ENCODE assay signal across 31 cellular contexts in genomic region chr12:108995370-108995992, GRCh38. TPM values are rescaled to one million over a fixed set of nuclear protein-coding genes. Genes with fewer than 3 reads are reported as not detected.
"Had no signal": no experiment of that assay in that cellular context is flagged by ENCODE, and none has a peak within 500 bp of the region (broad histone marks: within the 10 kb centered on the region; RNA-seq: fewer than 3 reads in every experiment).

No MANE protein-coding gene starts in this region.

- H3K27ac ChIP-seq: adrenal gland, hepatocyte, lower lobe of right lung, ovary, prostate gland, transverse colon had no signal

- H3K4me1 ChIP-seq: adrenal gland, lower lobe of right lung, prostate gland, transverse colon had no signal

- FAIRE-seq: astrocyte, colon, TTC549, urothelium cell line had no signal

- DNase-seq: activated B cell treated with CpG ODN at 0.5 μM for 24 hours; activated CD4-positive, alpha-beta T cell treated with anti-CD3 and anti-CD28 coated beads for 36 hours; activated CD4-positive, alpha-beta T cell treated with anti-CD3 and anti-CD28 coated beads, Interleukin-2, amount 50 U/mL, for 48 hours; activated CD8-positive, alpha-beta memory T cell treated with anti-CD3 and anti-CD28 coated beads, Interleukin-2, amount 50 U/mL, for 48 hours; activated naive CD4-positive, alpha-beta T cell; activated T-cell treated with anti-CD3 and anti-CD28 coated beads, Interleukin-2, amount 50 U/mL, for 4 hours; adrenal gland; effector memory CD4-positive, alpha-beta T cell; foreskin melanocyte; immature natural killer cell; lower lobe of right lung; naive thymus-derived CD4-positive, alpha-beta T cell; ovary; stimulated activated CD4-positive, alpha-beta T cell treated with anti-CD3 and anti-CD28 coated beads, Interleukin-2, amount 100 ng/mL, for 48 hours; stimulated activated CD8-positive, alpha-beta memory T cell treated with anti-CD3 and anti-CD28 coated beads, Interleukin-4, amount 100 ng/mL, for 48 hours; stimulated activated naive B cell treated with anti-CD40 and anti-IgM and Interleukin-4, amounts not matched to agents 10 μg/mL and 1 μg/mL and 100 μg/mL, for 72 hours; transverse colon had no signal

- H3K9me3 ChIP-seq: adrenal gland, lower lobe of right lung, ovary, prostate gland, transverse colon had no signal

- H3K4me1 Mint-ChIP-seq: activated B cell treated with CpG ODN at 0.5 μM for 24 hours; activated CD4-positive, alpha-beta T cell treated with anti-CD3 and anti-CD28 coated beads for 36 hours; central memory CD8-positive, alpha-beta T cell; immature natural killer cell; stimulated activated naive B cell treated with anti-CD40 and anti-IgM and Interleukin-4, amounts not matched to agents 10 μg/mL and 1 μg/mL and 100 μg/mL, for 72 hours had no signal

- H3K27me3 ChIP-seq: adrenal gland, hepatocyte, ovary had no signal

- H3K36me3 ChIP-seq: adrenal gland, lower lobe of right lung, ovary, prostate gland, transverse colon had no signal

- ATAC-seq: activated CD4-positive, alpha-beta T cell treated with anti-CD3 and anti-CD28 coated beads for 36 hours; activated T-cell treated with anti-CD3 and anti-CD28 coated beads, Interleukin-2, amount 50 U/mL, for 4 hours; esophagus mucosa; left lobe of liver; lower lobe of right lung; naive thymus-derived CD4-positive, alpha-beta T cell; stimulated activated naive B cell treated with anti-CD40 and anti-IgM and Interleukin-4, amounts not matched to agents 10 μg/mL and 1 μg/mL and 100 μg/mL, for 72 hours had no signal

- H3K27ac Mint-ChIP-seq: activated B cell treated with CpG ODN at 0.5 μM for 24 hours; activated CD4-positive, alpha-beta T cell treated with anti-CD3 and anti-CD28 coated beads for 36 hours; activated naive CD8-positive, alpha-beta T cell; activated T-helper 2 cell treated with anti-CD3 and anti-CD28 coated beads, Interferon-gamma antibody, Interleukin-2, Interleukin-4, amounts not matched to agents 10 μg/mL and 5 μg/mL and 100 μg/mL, durations not matched to agents 14 hours and 24 hours and 36 hours; immature natural killer cell; naive thymus-derived CD4-positive, alpha-beta T cell; stimulated activated naive B cell treated with anti-CD40 and anti-IgM and Interleukin-4, amounts not matched to agents 10 μg/mL and 1 μg/mL and 100 μg/mL, for 72 hours had no signal

- H3K36me3 Mint-ChIP-seq: immature natural killer cell; naive thymus-derived CD4-positive, alpha-beta T cell; stimulated activated naive B cell treated with anti-CD40 and anti-IgM and Interleukin-4, amounts not matched to agents 10 μg/mL and 1 μg/mL and 100 μg/mL, for 72 hours had no signal

- H3K9me3 Mint-ChIP-seq: activated B cell treated with CpG ODN at 0.5 μM for 24 hours; activated T-cell treated with anti-CD3 and anti-CD28 coated beads, Interleukin-2, amount 50 U/mL, for 4 hours; activated T-helper 2 cell treated with anti-CD3 and anti-CD28 coated beads, Interferon-gamma antibody, Interleukin-2, Interleukin-4, amounts not matched to agents 10 μg/mL and 5 μg/mL and 100 μg/mL, durations not matched to agents 14 hours and 24 hours and 36 hours had no signal

- H3K4me3 Mint-ChIP-seq: activated B cell treated with CpG ODN at 0.5 μM for 24 hours; activated CD4-positive, alpha-beta T cell treated with anti-CD3 and anti-CD28 coated beads for 36 hours; activated naive CD8-positive, alpha-beta T cell; activated T-cell treated with anti-CD3 and anti-CD28 coated beads, Interleukin-2, amount 50 U/mL, for 4 hours; central memory CD8-positive, alpha-beta T cell; immature natural killer cell; naive thymus-derived CD4-positive, alpha-beta T cell; stimulated activated naive B cell treated with anti-CD40 and anti-IgM and Interleukin-4, amounts not matched to agents 10 μg/mL and 1 μg/mL and 100 μg/mL, for 72 hours had no signal

- H3K4me3 ChIP-seq: adrenal gland, hepatocyte, lower lobe of right lung, ovary, prostate gland, transverse colon had no signal

RNA-seq across cellular contexts. Expression of gene SVOP, which starts 25.4 kb away (rescaled TPM):
- total RNA-seq: activated B cell treated with CpG ODN at 0.5 μM for 24 hours; activated CD4-positive, alpha-beta T cell treated with anti-CD3 and anti-CD28 coated beads for 36 hours; activated CD8-positive, alpha-beta memory T cell treated with anti-CD3 and anti-CD28 coated beads for 36 hours; activated T-cell treated with anti-CD3 and anti-CD28 coated beads, Interleukin-2, amount 50 U/mL, for 4 hours; activated T-helper 2 cell treated with anti-CD3 and anti-CD28 coated beads, Interferon-gamma antibody, Interleukin-2, Interleukin-4, amounts not matched to agents 10 μg/mL and 5 μg/mL and 100 μg/mL, durations not matched to agents 14 hours and 24 hours and 36 hours; astrocyte; dermis microvascular lymphatic vessel endothelial cell; esophagus mucosa; kidney epithelial cell; left lobe of liver; lower lobe of right lung; naive thymus-derived CD4-positive, alpha-beta T cell; ovary had no signal
